In genomic region chr4:72631296-72631695, GRCh38 we compare ENCODE assay signal across 12 cellular contexts.
DNase-seq lines count a peak whose midpoint lies in the region; ATAC-seq and TF ChIP-seq lines count a peak whose summit lies in the region.
"Had no signal": no experiment of that assay in that cellular context is flagged by ENCODE, and none has a peak within 500 bp of the region (broad histone marks: within the 10 kb centered on the region; RNA-seq: fewer than 3 reads in every experiment).

No MANE protein-coding gene starts in this region.

- DNase-seq in 8988T = peak; percentile 13
- peak; percentile 79 for DNase-seq in HS-27A (ENCODE audit: low read depth)
- DNase-seq in MCF 10A (ENCODE audit: unreplicated experiment) = peak; percentile 95
- DNase-seq in kidney epithelial cell (ENCODE audit: low read depth) = peak; percentile 93
- DNase-seq in SW480 (ENCODE audit: low spot score) = no peak
- DNase-seq in NCI-H748 treated with DMSO at 0.1 percent for 48 hours (lab: John Stamatoyannopoulos, UW) = no peak
- DNase-seq in stimulated activated effector memory CD8-positive, alpha-beta T cell treated with anti-CD3 and anti-CD28 coated beads, Interleukin-12 subunit alpha, Interleukin-12 subunit beta, amount 100 ng/mL, for 72 hours (ENCODE audit: low spot score in 2 of 2) = no peak
- DNase-seq: activated T-cell treated with anti-CD3 and anti-CD28 coated beads, Interleukin-2, amount 50 U/mL, for 1 hour; stimulated activated CD4-positive, alpha-beta T cell treated with anti-CD3 and anti-CD28 coated beads, Interleukin-4, amount 100 ng/mL, for 1 hour had no signal

- intact Hi-C loops in MCF 10A (cut with micrococcal nuclease) = no loop called here

- TF ChIP-seq CTCF in MCF 10A (IDR thresholded peaks at IDR 0.05; ENCODE audit: unreplicated experiment) (no peak), kidney epithelial cell (IDR thresholded peaks at IDR 0.05; ENCODE audit: insufficient read depth, low read length, poor library complexity, severe bottlenecking) (no peak)

- no peak overlapping the region for H3K4me3 ChIP-seq in kidney epithelial cell (ENCODE audit: low read depth, low read length)
- H3K4me3 ChIP-seq: thoracic aorta had no signal

- peaks cover 28% of the 10 kb centered on the region for H3K4me1 Mint-ChIP-seq in MCF 10A (ENCODE audit: insufficient read depth, unreplicated experiment)
- H3K4me1 Mint-ChIP-seq in stimulated activated effector memory CD8-positive, alpha-beta T cell treated with anti-CD3 and anti-CD28 coated beads, Interleukin-12 subunit alpha, Interleukin-12 subunit beta, amount 100 ng/mL, for 72 hours = no peaks in the 10 kb centered on the region

- no peak overlapping the region for H3K27ac Mint-ChIP-seq in MCF 10A (ENCODE audit: low read depth, unreplicated experiment)
- H3K27ac Mint-ChIP-seq in stimulated activated effector memory CD8-positive, alpha-beta T cell treated with anti-CD3 and anti-CD28 coated beads, Interleukin-12 subunit alpha, Interleukin-12 subunit beta, amount 100 ng/mL, for 72 hours = no peak overlapping the region
- H3K27ac Mint-ChIP-seq: natural killer cell treated with Interleukin-12 subunit alpha and Interleukin-12 subunit beta and Interleukin-15 and Interleukin-18, amount 100 ng/mL, for 72 hours had no signal

- POLR2A ChIA-PET in MCF 10A (lab: Yijun Ruan, JAX) = interaction anchor here (0.6 kb wide), 1 partner anchor 38 kb away, joined by 3 read pairs; no protein-coding TSS in a partner anchor

- no peaks in the 10 kb centered on the region for H3K36me3 ChIP-seq in kidney epithelial cell (ENCODE audit: control insufficient read depth, insufficient read depth, low read length)
- H3K36me3 ChIP-seq: thoracic aorta had no signal

- H3K4me3 Mint-ChIP-seq in MCF 10A (ENCODE audit: unreplicated experiment) = no peak overlapping the region
- no peak overlapping the region for H3K4me3 Mint-ChIP-seq in stimulated activated effector memory CD8-positive, alpha-beta T cell treated with anti-CD3 and anti-CD28 coated beads, Interleukin-12 subunit alpha, Interleukin-12 subunit beta, amount 100 ng/mL, for 72 hours
- H3K4me3 Mint-ChIP-seq: natural killer cell treated with Interleukin-12 subunit alpha and Interleukin-12 subunit beta and Interleukin-15 and Interleukin-18, amount 100 ng/mL, for 72 hours had no signal

- BruUV-seq in MCF 10A (replicated peaks; lab: Mats Ljungman, UMichigan) = no TSS peak

- no peaks in the 10 kb centered on the region for H3K9me3 Mint-ChIP-seq in MCF 10A (ENCODE audit: unreplicated experiment)
- peaks cover 6% of the 10 kb centered on the region for H3K9me3 Mint-ChIP-seq in stimulated activated effector memory CD8-positive, alpha-beta T cell treated with anti-CD3 and anti-CD28 coated beads, Interleukin-12 subunit alpha, Interleukin-12 subunit beta, amount 100 ng/mL, for 72 hours

- peaks cover 29% of the 10 kb centered on the region for H3K27me3 Mint-ChIP-seq in MCF 10A (ENCODE audit: insufficient read depth, unreplicated experiment)
- H3K27me3 Mint-ChIP-seq: natural killer cell treated with Interleukin-12 subunit alpha and Interleukin-12 subunit beta and Interleukin-15 and Interleukin-18, amount 100 ng/mL, for 72 hours had no signal

- no peak for ATAC-seq in GM21390 (IDR thresholded peaks at IDR 0.05; ENCODE audit: unreplicated experiment)
- no peak for ATAC-seq in stimulated activated effector memory CD8-positive, alpha-beta T cell treated with anti-CD3 and anti-CD28 coated beads, Interleukin-12 subunit alpha, Interleukin-12 subunit beta, amount 100 ng/mL, for 72 hours
- ATAC-seq: natural killer cell treated with Interleukin-12 subunit alpha and Interleukin-12 subunit beta and Interleukin-15 and Interleukin-18, amount 100 ng/mL, for 72 hours had no signal

- H3K27me3 ChIP-seq in kidney epithelial cell (ENCODE audit: control insufficient read depth, insufficient read depth, low read length) = no peaks in the 10 kb centered on the region

- no peaks in the 10 kb centered on the region for H3K36me3 Mint-ChIP-seq in MCF 10A (ENCODE audit: insufficient read depth, unreplicated experiment)
- H3K36me3 Mint-ChIP-seq in stimulated activated effector memory CD8-positive, alpha-beta T cell treated with anti-CD3 and anti-CD28 coated beads, Interleukin-12 subunit alpha, Interleukin-12 subunit beta, amount 100 ng/mL, for 72 hours = no peaks in the 10 kb centered on the region
- H3K36me3 Mint-ChIP-seq: natural killer cell treated with Interleukin-12 subunit alpha and Interleukin-12 subunit beta and Interleukin-15 and Interleukin-18, amount 100 ng/mL, for 72 hours had no signal

- CTCF ChIA-PET in MCF 10A (lab: Yijun Ruan, JAX) = interaction anchor here (0.6 kb wide), 1 partner anchor 136 kb away, joined by 3 read pairs; no protein-coding TSS in a partner anchor

Comparison
In these comparisons a context has a peak if more than half of its experiments do, and no peak if none do; other contexts are left out.
1. DNase-seq: peak in 8988T (single experiment), HS-27A (single experiment), MCF 10A (single experiment) and kidney epithelial cell (single experiment); none in SW480 (single experiment), NCI-H748 treated with DMSO at 0.1 percent for 48 hours (single experiment) and stimulated activated effector memory CD8-positive, alpha-beta T cell treated with anti-CD3 and anti-CD28 coated beads, Interleukin-12 subunit alpha, Interleukin-12 subunit beta, amount 100 ng/mL, for 72 hours (0 of 2).